In genomic region chrX:112641449-112641848, GRCh38 we compare ENCODE assay signal across 18 cellular contexts. TPM values are rescaled to one million over a fixed set of nuclear protein-coding genes. Genes with fewer than 3 reads are reported as not detected.
DNase-seq lines count a peak whose midpoint lies in the region; ATAC-seq and TF ChIP-seq lines count a peak whose summit lies in the region.
"Had no signal": no experiment of that assay in that cellular context is flagged by ENCODE, and none has a peak within 500 bp of the region (broad histone marks: within the 10 kb centered on the region; RNA-seq: fewer than 3 reads in every experiment).

No MANE protein-coding gene starts in this region.

- no peak overlapping the region for H3K4me3 ChIP-seq in Peyer's patch
- H3K4me3 ChIP-seq: right atrium auricular region had no signal

- H3K27me3 ChIP-seq in Peyer's patch: no peaks in the 10 kb centered on the region
- H3K27me3 ChIP-seq: right atrium auricular region had no signal

- DNase-seq in Peyer's patch (no peak), T-helper 9 cell (no peak), posterior cingulate gyrus (no peak), foreskin melanocyte (no peak)
- DNase-seq: activated CD8-positive, alpha-beta T cell treated with anti-CD3 and anti-CD28 coated beads, Interleukin-2, amount 10 ng/mL, durations not matched to agents 7 days and 5 days; activated naive CD4-positive, alpha-beta T cell; HCEC 1CT; NCI-H226; stimulated activated naive CD8-positive, alpha-beta T cell treated with anti-CD3 and anti-CD28 coated beads, Interleukin-15, amount 100 ng/mL, for 72 hours; T1000 had no signal

- intact Hi-C loops in posterior cingulate gyrus (cut with DNase I): loop anchor here (5.0 to 10.0 kb wide), 2 partner anchors 597 to 774 kb away; no protein-coding TSS in a partner anchor

- no peak overlapping the region for H3K27ac ChIP-seq in Peyer's patch

- no peaks in the 10 kb centered on the region for H3K4me1 ChIP-seq in Peyer's patch
- H3K4me1 ChIP-seq: right atrium auricular region had no signal

- H3K9me3 ChIP-seq in Peyer's patch: no peaks in the 10 kb centered on the region
- H3K9me3 ChIP-seq: right atrium auricular region had no signal

- no peak for TF ChIP-seq POLR2A in Peyer's patch (IDR thresholded peaks at IDR 0.05)

- H3K36me3 ChIP-seq in Peyer's patch: no peaks in the 10 kb centered on the region
- H3K36me3 ChIP-seq: right atrium auricular region had no signal

- TF ChIP-seq CTCF in Peyer's patch (IDR thresholded peaks at IDR 0.05): no peak

- ATAC-seq in GM18502 (IDR thresholded peaks at IDR 0.05; ENCODE audit: poor library complexity, unreplicated experiment) (peak; percentile 76), GM19452 (IDR thresholded peaks at IDR 0.05; ENCODE audit: unreplicated experiment) (peak; percentile 46), HG02763 (IDR thresholded peaks at IDR 0.05; ENCODE audit: unreplicated experiment) (peak; percentile 36), HG03469 (IDR thresholded peaks at IDR 0.05; ENCODE audit: unreplicated experiment) (peak; percentile 44)
- ATAC-seq: activated CD8-positive, alpha-beta T cell treated with anti-CD3 and anti-CD28 coated beads, Interleukin-2, amount 10 ng/mL, durations not matched to agents 7 days and 5 days; stimulated activated naive CD8-positive, alpha-beta T cell treated with anti-CD3 and anti-CD28 coated beads, Interleukin-15, amount 100 ng/mL, for 72 hours had no signal

RNA-seq across cellular contexts. Expression of gene LHFPL1, which starts 38.3 kb away (rescaled TPM):
- total RNA-seq in Peyer's patch: not detected
- total RNA-seq: glomerular endothelial cell, kidney epithelial cell, myocyte, right atrium auricular region had no signal
